In genomic region chr7:94270772-94271171, GRCh38 we compare ENCODE assay signal across 27 cellular contexts.
"Had no signal": no experiment of that assay in that cellular context is flagged by ENCODE, and none has a peak within 500 bp of the region (broad histone marks: within the 10 kb centered on the region; RNA-seq: fewer than 3 reads in every experiment).

No MANE protein-coding gene starts in this region.

- DNase-seq: stimulated activated CD4-positive, alpha-beta T cell treated with anti-CD3 and anti-CD28 coated beads, Interleukin-2, amount 100 ng/mL, for 48 hours; stimulated activated CD4-positive, alpha-beta T cell treated with anti-CD3 and anti-CD28 coated beads, Interleukin-4, amount 100 ng/mL, for 1 hour; stimulated activated CD4-positive, alpha-beta T cell treated with anti-CD3 and anti-CD28 coated beads, Interleukin-4, amount 100 ng/mL, for 24 hours; stimulated activated CD4-positive, alpha-beta T cell treated with anti-CD3 and anti-CD28 coated beads, Interleukin-4, amount 100 ng/mL, for 4 hours; stimulated activated CD8-positive, alpha-beta memory T cell treated with anti-CD3 and anti-CD28 coated beads, Interleukin-4, amount 100 ng/mL, for 48 hours; stimulated activated naive B cell treated with anti-CD40 and anti-IgM and Interleukin-4, amounts not matched to agents 10 μg/mL and 1 μg/mL and 100 μg/mL, for 72 hours; stimulated activated naive CD4-positive, alpha-beta T cell; stimulated activated naive CD4-positive, alpha-beta T cell treated with Interleukin-2 at 50 U/mL for 16 hours; stimulated activated naive CD8-positive, alpha-beta T cell treated with anti-CD3 and anti-CD28 coated beads, Interleukin-15, amount 100 ng/mL, for 72 hours; stimulated activated naive CD8-positive, alpha-beta T cell treated with anti-CD3 and anti-CD28 coated beads, Interleukin-15, Interleukin-2, amounts not matched to agents 100 U/mL and 50 U/mL, for 24 hours; stomach; substantia nigra; testis; thyroid gland; tibial artery; transverse colon; trophoblast cell; upper lobe of left lung; upper lobe of right lung; uterus had no signal

- H3K4me3 ChIP-seq: stomach, suprapubic skin, testis, thoracic aorta, thyroid gland, tibial artery, tibial nerve, transverse colon, upper lobe of left lung, upper lobe of right lung, uterus, vagina had no signal

- H3K4me1 ChIP-seq: stomach, suprapubic skin, testis, thyroid gland, tibial artery, transverse colon, upper lobe of left lung, uterus, vagina had no signal

- H3K27me3 ChIP-seq: stomach, suprapubic skin, testis, thyroid gland, tibial artery, tibial nerve, transverse colon, upper lobe of left lung, upper lobe of right lung, uterus, vagina had no signal

- ATAC-seq: stimulated activated effector memory CD8-positive, alpha-beta T cell treated with anti-CD3 and anti-CD28 coated beads, Interleukin-12 subunit alpha, Interleukin-12 subunit beta, amount 100 ng/mL, for 72 hours; stimulated activated memory B cell treated with anti-CD40 and anti-IgM and Interleukin-4, amounts not matched to agents 10 μg/mL and 1 μg/mL and 100 μg/mL, for 72 hours; stimulated activated naive B cell treated with anti-CD40 and anti-IgM and Interleukin-4, amounts not matched to agents 10 μg/mL and 1 μg/mL and 100 μg/mL, for 72 hours; stimulated activated naive CD8-positive, alpha-beta T cell treated with anti-CD3 and anti-CD28 coated beads, Interleukin-15, amount 100 ng/mL, for 72 hours; stimulated activated naive CD8-positive, alpha-beta T cell treated with anti-CD3 and anti-CD28 coated beads, Interleukin-15, Interleukin-2, amounts not matched to agents 100 U/mL and 50 U/mL, for 24 hours; upper lobe of right lung had no signal

- H3K36me3 ChIP-seq: stomach, suprapubic skin, thoracic aorta, thyroid gland, tibial artery, tibial nerve, transverse colon, upper lobe of left lung, upper lobe of right lung, uterus, vagina had no signal

- H3K27ac ChIP-seq: stomach, suprapubic skin, testis, thoracic aorta, thyroid gland, tibial artery, tibial nerve, transverse colon, upper lobe of left lung, upper lobe of right lung, uterus, vagina had no signal

- H3K9me3 ChIP-seq: stomach, suprapubic skin, testis, thoracic aorta, thyroid gland, tibial artery, tibial nerve, transverse colon, upper lobe of left lung, upper lobe of right lung, uterus, vagina had no signal

- FAIRE-seq: urothelium cell line had no signal
